In genomic region chr3:11581237-11582122, GRCh38 we compare ENCODE assay signal across 8 cellular contexts.
DNase-seq lines count a peak whose midpoint lies in the region; ATAC-seq, FAIRE-seq and TF ChIP-seq lines count a peak whose summit lies in the region.

No MANE protein-coding gene starts in this region.

- peak overlapping the region; percentile 64 to 75 for H3K4me3 Mint-ChIP-seq in H9
- H3K4me3 Mint-ChIP-seq in Caco-2 (ENCODE audit: unreplicated experiment) = no peak overlapping the region

- H3K4ac ChIP-seq in H9 (ENCODE audit: low read depth, low read length) = no peak overlapping the region

- H3K14ac ChIP-seq in H9 (ENCODE audit: insufficient read depth, low read length) = peak overlapping the region; percentile 61

- peaks cover 7 to 8% (median 7%) of the 10 kb centered on the region in 3 experiments for H3K36me3 Mint-ChIP-seq in H9 (ENCODE audit: insufficient read depth in 1 of 3, low read depth in 3 of 3)
- peaks cover 16% of the 10 kb centered on the region for H3K36me3 Mint-ChIP-seq in Caco-2 (ENCODE audit: insufficient read depth, unreplicated experiment)

- H3K79me2 ChIP-seq in H9 (ENCODE audit: insufficient read depth, low read length) = peaks cover 28% of the 10 kb centered on the region; the same call in 1 of the 2 replicates
- peaks cover 53% of the 10 kb centered on the region for H3K79me2 ChIP-seq in GM12878 (ENCODE audit: control insufficient read depth, insufficient read depth, low read length)
- peaks cover 99% of the 10 kb centered on the region for H3K79me2 ChIP-seq in Karpas-422 (ENCODE audit: low read length)

- POLR2A ChIA-PET in GM12878 (lab: Charles Lee) = interaction anchor here (0.7 to 1.3 kb wide), 4 partner anchors 20 to 62 kb away, joined by 3 read pairs; no protein-coding TSS in a partner anchor
- POLR2A ChIA-PET in Caco-2 (lab: Charles Lee) = no interaction called here

- TF ChIP-seq POLR2A in GM12878 (IDR thresholded peaks at IDR 0.05; ENCODE audit: low read depth, low read length) = no peak

- WGBS in H9 (ENCODE audit: extremely low coverage, insufficient read length, low lambda C conversion rate) = no CpG with 5 or more reads among the region's 15 CpGs
- 96% methylated on average over 15 of the region's 15 CpGs for WGBS in GM12878 (ENCODE audit: insufficient coverage, insufficient replicate concordance, low lambda C conversion rate, missing lambda C conversion rate)
- WGBS in small intestine, 3 donors = 27 to 42% (median 42%) methylated on average over 15 of the region's 15 CpGs

- no peak overlapping the region for H4K5ac ChIP-seq in H9 (ENCODE audit: insufficient read length, low read depth, low read length)

- H3K27me3 ChIP-seq in H9 (ENCODE audit: insufficient read depth, low read length) (no peaks in the 10 kb centered on the region), GM12878 (replicated peaks in 1 of 2; ENCODE audit: control insufficient read depth in 2 of 2, insufficient read depth in 2 of 2, low read length in 1 of 2) (no peaks in the 10 kb centered on the region), small intestine (ENCODE audit: control insufficient read depth in 2 of 2, insufficient read depth in 2 of 2, low read length in 2 of 2) (no peaks in the 10 kb centered on the region), Caco-2 (replicated peaks; ENCODE audit: control insufficient read depth, insufficient read depth, low read length) (no peaks in the 10 kb centered on the region), Karpas-422 (ENCODE audit: low read length) (no peaks in the 10 kb centered on the region)

- no peaks in the 10 kb centered on the region for H3K9me2 ChIP-seq in Karpas-422 (replicated peaks; ENCODE audit: insufficient read depth, low read length)

- H3K36me3 ChIP-seq in GM12878 (ENCODE audit: control insufficient read depth in 2 of 2, insufficient read depth in 2 of 2, low read length in 1 of 2) = peaks cover 2 to 5% of the 10 kb centered on the region in 2 experiments; a peak in 3 of 4 replicates
- no peaks in the 10 kb centered on the region for H3K36me3 ChIP-seq in small intestine (ENCODE audit: control insufficient read depth in 2 of 2, insufficient read depth in 2 of 2, low read length in 2 of 2)
- no peaks in the 10 kb centered on the region for H3K36me3 ChIP-seq in Caco-2 (ENCODE audit: control insufficient read depth, insufficient read depth, low read length)
- peaks cover 7% of the 10 kb centered on the region; the same call in 1 of the 2 replicates for H3K36me3 ChIP-seq in Karpas-422 (ENCODE audit: insufficient read depth, low read length)

- TF ChIP-seq RAD21 in GM12878 (IDR thresholded peaks at IDR 0.05; ENCODE audit: insufficient read depth, low read depth, low read length) = no peak

- peak overlapping the region; percentile 8 for H3K27ac ChIP-seq in H9 (ENCODE audit: insufficient read length, low read depth, low read length)
- H3K27ac ChIP-seq in GM12878 (ENCODE audit: control insufficient read depth, insufficient read depth) = peak overlapping the region; percentile 61
- peak overlapping the region in 1 of 2 donors; percentile 69 for H3K27ac ChIP-seq in small intestine (ENCODE audit: low read depth in 1 of 2, low read length in 1 of 2)
- no peak overlapping the region for H3K27ac ChIP-seq in Karpas-422 (ENCODE audit: low read length)

- no peak overlapping the region for H2AK5ac ChIP-seq in H9 (ENCODE audit: insufficient read length, low read length)

- H4K8ac ChIP-seq in H9 (replicated peaks; ENCODE audit: insufficient read length, low read depth, low read length) = no peak overlapping the region

- intact Hi-C loops in GM12878 (cut with micrococcal nuclease; ENCODE audit: unreplicated experiment) (loop anchor here (5.0 kb wide), 1 partner anchor 61 kb away; the partner anchor contains the start of gene VGLL4), Caco-2 (cut with micrococcal nuclease; ENCODE audit: unreplicated experiment) (no loop called here)

- peaks cover 7% of the 10 kb centered on the region for H3K23me2 ChIP-seq in H9 (ENCODE audit: insufficient read length, low read depth, low read length, poor library complexity, severe bottlenecking)

- H2BK15ac ChIP-seq in H9 (ENCODE audit: low read depth, low read length) = no peak overlapping the region

- peak overlapping the region; percentile 61 for H3K4me2 ChIP-seq in H9 (ENCODE audit: insufficient read depth, insufficient read length, low read length)
- peak overlapping the region; percentile 98 for H3K4me2 ChIP-seq in GM12878 (ENCODE audit: control insufficient read depth, insufficient read depth)
- H3K4me2 ChIP-seq in Karpas-422 (ENCODE audit: low read depth, low read length, poor library complexity, severe bottlenecking) = no peak overlapping the region

- no peak overlapping the region for H3K23ac ChIP-seq in H9 (ENCODE audit: insufficient read length, low read depth, low read length)

- H4K20me1 ChIP-seq in H9 (ENCODE audit: control insufficient read depth, insufficient read depth, insufficient read length) (peaks cover under 1% of the 10 kb centered on the region), GM12878 (ENCODE audit: control insufficient read depth, insufficient read depth) (peaks cover 3% of the 10 kb centered on the region; the same call in 1 of the 2 replicates), Karpas-422 (ENCODE audit: insufficient read depth, low read depth, low read length) (peaks cover 35% of the 10 kb centered on the region)

- H2AFZ ChIP-seq in H9 (ENCODE audit: low read length) = no peak overlapping the region
- H2AFZ ChIP-seq in GM12878 (ENCODE audit: control insufficient read depth, low read depth, low read length) = no peak overlapping the region
- H2AFZ ChIP-seq in Karpas-422 (ENCODE audit: low read length) = no peak overlapping the region

- H3K9ac ChIP-seq in H9 (ENCODE audit: extremely low read depth, insufficient read length, low read length) (peak overlapping the region; percentile 13), GM12878 (ENCODE audit: control insufficient read depth, insufficient read depth, low read length) (peak overlapping the region; percentile 47; the same call in 1 of the 2 replicates), Karpas-422 (ENCODE audit: low read length) (no peak overlapping the region)

- DNase-seq in H9 (no peak), GM12878 (ENCODE audit: low read depth, low spot score) (no peak), islet precursor cell (peak; percentile 50), small intestine (peak; percentile 37), Caco-2 (no peak), Karpas-422 (no peak)

- no peak overlapping the region for H3K56ac ChIP-seq in H9 (ENCODE audit: insufficient read length, low read depth, low read length)

- FAIRE-seq in GM12878 (lab: Jason Lieb, UNC) (no peak), small intestine (lab: Jason Lieb, UNC) (no peak)

- H2BK120ac ChIP-seq in H9 (ENCODE audit: low read depth, low read length, poor library complexity, severe bottlenecking) = no peak overlapping the region

- H3K27ac Mint-ChIP-seq in H9 (peak overlapping the region; percentile 91 to 96 (median 94); a peak in 6 of 7 replicates), Caco-2 (ENCODE audit: unreplicated experiment) (no peak overlapping the region)

- no peak overlapping the region for H4K91ac ChIP-seq in H9 (ENCODE audit: insufficient read length, low read depth, low read length)

- H3K9me3 Mint-ChIP-seq in H9 (no peaks in the 10 kb centered on the region), Caco-2 (ENCODE audit: unreplicated experiment) (no peaks in the 10 kb centered on the region)

- in situ Hi-C loops in GM12878 (cut with MboI) = no loop called here

- H2BK12ac ChIP-seq in H9 (ENCODE audit: insufficient read length, low read depth, low read length) = no peak overlapping the region

- no peak for TF ChIP-seq CTCF in H9 (conservative IDR thresholded peaks at IDR 0.05)
- no peak for TF ChIP-seq CTCF in GM12878 (IDR thresholded peaks at IDR 0.05 in 2 of 3, conservative IDR thresholded peaks at IDR 0.05 in 1 of 3; ENCODE audit: control insufficient read depth in 2 of 3, extremely low read depth in 1 of 3, insufficient read depth in 1 of 3, low read depth in 3 of 3, low read length in 3 of 3)
- no peak for TF ChIP-seq CTCF in Caco-2 (IDR thresholded peaks at IDR 0.05; ENCODE audit: insufficient read depth in 1 of 2, low read depth in 1 of 2, low read length in 1 of 2, severe bottlenecking in 1 of 2, unreplicated experiment in 1 of 2)

- RAD21 ChIA-PET in GM12878 (lab: Charles Lee; ENCODE audit: unreplicated experiment) = interaction anchor here (1.1 to 2.7 kb wide), 3 partner anchors 18 to 199 kb away, joined by 3 to 12 read pairs (median 3); partner anchors contain the start of gene VGLL4

- H3K4me3 ChIP-seq in GM12878 (peak overlapping the region; percentile 42), small intestine (ENCODE audit: low read depth in 1 of 2, low read length in 2 of 2) (no peak overlapping the region), Caco-2 (ENCODE audit: low read depth, low read length) (no peak overlapping the region), Karpas-422 (ENCODE audit: low read length) (no peak overlapping the region)

- SMC1A ChIA-PET in GM12878 (lab: Charles Lee; ENCODE audit: uncharacterized antibody, unreplicated experiment) = interaction anchor here (1.0 to 1.6 kb wide), 5 partner anchors 43 to 110 kb away, joined by 3 to 4 read pairs (median 3); no protein-coding TSS in a partner anchor

- ATAC-seq in GM12878 (peak; percentile 64), GM19351 (IDR thresholded peaks at IDR 0.05; ENCODE audit: unreplicated experiment) (no peak), HG03571 (IDR thresholded peaks at IDR 0.05; ENCODE audit: unreplicated experiment) (no peak)

- peaks cover 10% of the 10 kb centered on the region for H3K79me1 ChIP-seq in H9 (ENCODE audit: insufficient read depth, low read depth, low read length, poor library complexity, severe bottlenecking)

- no peak overlapping the region for H3K18ac ChIP-seq in H9 (ENCODE audit: insufficient read length, low read depth, low read length)

- H3K4me1 Mint-ChIP-seq in H9 (peaks cover 47 to 50% of the 10 kb centered on the region in 2 experiments), Caco-2 (ENCODE audit: low read depth, unreplicated experiment) (no peaks in the 10 kb centered on the region)

- CTCF ChIA-PET in GM12878 (lab: Yijun Ruan, JAX) = interaction anchor here (0.5 to 1.3 kb wide), 4 partner anchors 66 to 725 kb away, joined by 3 read pairs; no protein-coding TSS in a partner anchor
- CTCF ChIA-PET in Caco-2 (lab: Charles Lee) = no interaction called here

- H3K9me3 ChIP-seq in H9 (ENCODE audit: control insufficient read depth, low read depth, low read length) (no peaks in the 10 kb centered on the region), GM12878 (replicated peaks; ENCODE audit: control insufficient read depth, insufficient read depth, low read length) (no peaks in the 10 kb centered on the region), small intestine (ENCODE audit: control insufficient read depth, low read depth) (no peaks in the 10 kb centered on the region), Caco-2 (no peaks in the 10 kb centered on the region), Karpas-422 (ENCODE audit: low read length) (no peaks in the 10 kb centered on the region)

- H3T11ph ChIP-seq in H9 (ENCODE audit: low read length) = no peak overlapping the region

- no TSS peak for BruUV-seq in GM12878 (replicated peaks; lab: Mats Ljungman, UMichigan)
- no TSS peak for BruUV-seq in Caco-2 (replicated peaks; lab: Mats Ljungman, UMichigan)

- H2BK5ac ChIP-seq in H9 (ENCODE audit: insufficient read length, low read length) = no peak overlapping the region

- TF ChIP-seq EP300 in GM12878 (IDR thresholded peaks at IDR 0.05; ENCODE audit: borderline replicate concordance in 1 of 2, control insufficient read depth in 1 of 2, low read depth in 2 of 2, low read length in 2 of 2) = no peak

- H3K4me1 ChIP-seq in H9 (ENCODE audit: insufficient read depth, low read length) = peaks cover 13% of the 10 kb centered on the region
- H3K4me1 ChIP-seq in GM12878 (ENCODE audit: control insufficient read depth, insufficient read depth, low read length) = peaks cover 20% of the 10 kb centered on the region
- H3K4me1 ChIP-seq in small intestine (ENCODE audit: control insufficient read depth in 2 of 2, insufficient read depth in 1 of 2, low read depth in 1 of 2, low read length in 1 of 2) = peaks cover 3 to 11% of the 10 kb centered on the region in 2 donors
- H3K4me1 ChIP-seq in Caco-2 = no peaks in the 10 kb centered on the region
- peaks cover 50% of the 10 kb centered on the region for H3K4me1 ChIP-seq in Karpas-422 (ENCODE audit: low read length)

- no peak overlapping the region for H2BK20ac ChIP-seq in H9 (ENCODE audit: low read depth, low read length, poor library complexity, severe bottlenecking)

- no peaks in the 10 kb centered on the region for H3K27me3 Mint-ChIP-seq in H9 (ENCODE audit: low read depth)
- H3K27me3 Mint-ChIP-seq in Caco-2 (ENCODE audit: insufficient read depth, unreplicated experiment) = no peaks in the 10 kb centered on the region

Comparison
In these comparisons a context has a peak if more than half of its experiments do, and no peak if none do; other contexts are left out.
1. DNase-seq: peak in islet precursor cell (single experiment) and small intestine (single experiment); none in H9 (single experiment), GM12878 (single experiment), Caco-2 (0 of 2) and Karpas-422 (single experiment).